9 cellular contexts compared by ENCODE assay signal in genomic region chr10:103125323-103126267, GRCh38.
DNase-seq lines count a peak whose midpoint lies in the region; ATAC-seq, FAIRE-seq and TF ChIP-seq lines count a peak whose summit lies in the region.
"Had no signal": no experiment of that assay in that cellular context is flagged by ENCODE, and none has a peak within 500 bp of the region (broad histone marks: within the 10 kb centered on the region; RNA-seq: fewer than 3 reads in every experiment).

No MANE protein-coding gene starts in this region.

- H4K20me1 ChIP-seq in HepG2 (ENCODE audit: insufficient read depth, low read length) (no peaks in the 10 kb centered on the region), K562 (replicated peaks; ENCODE audit: control insufficient read depth, insufficient read depth, low read length) (no peaks in the 10 kb centered on the region), GM23338 (replicated peaks; ENCODE audit: insufficient read depth) (peaks cover 14% of the 10 kb centered on the region)

- peaks cover 63% of the 10 kb centered on the region for H3K4me1 ChIP-seq in HepG2 (ENCODE audit: insufficient read depth, low read length)
- H3K4me1 ChIP-seq in right lobe of liver, result peaks cover 0 to 43% (median 14%) of the 10 kb centered on the region in 4 donors
- peaks cover 2 to 4% of the 10 kb centered on the region in 2 experiments; a peak in 3 of 5 replicates for H3K4me1 ChIP-seq in K562 (replicated peaks in 1 of 2; ENCODE audit: control insufficient read depth in 2 of 2, insufficient read depth in 2 of 2, low read length in 2 of 2)
- peaks cover 34% of the 10 kb centered on the region for H3K4me1 ChIP-seq in Caco-2
- 0 out of 2 replicates have a peak, but pooled peaks cover 3% of the 10 kb centered on the region for H3K4me1 ChIP-seq in GM23338 (ENCODE audit: insufficient read depth)

- H3K4me3 ChIP-seq in HepG2 (replicated peaks in 1 of 3; ENCODE audit: insufficient read depth in 1 of 3, low read depth in 2 of 3, low read length in 3 of 3) (no peak overlapping the region), right lobe of liver (no peak overlapping the region), K562 (no peak overlapping the region), Caco-2 (ENCODE audit: low read depth, low read length) (no peak overlapping the region), GM23338 (no peak overlapping the region)
- H3K4me3 ChIP-seq: left lung had no signal

- H3K36me3 Mint-ChIP-seq in Caco-2 (ENCODE audit: insufficient read depth, unreplicated experiment) (peaks cover 24% of the 10 kb centered on the region), GM23338 (ENCODE audit: low read depth) (peaks cover 18% of the 10 kb centered on the region)

- TF ChIP-seq POLR2A in HepG2 (IDR thresholded peaks at IDR 0.05; ENCODE audit: insufficient read depth in 1 of 2, low read depth in 2 of 2, low read length in 2 of 2) (no peak), right lobe of liver (IDR thresholded peaks at IDR 0.05) (no peak), K562 (conservative IDR thresholded peaks at IDR 0.05) (no peak)

- 93% methylated on average over 9 of the region's 9 CpGs for WGBS in HepG2 (ENCODE audit: low lambda C conversion rate)
- WGBS in right lobe of liver (ENCODE audit: insufficient coverage, low coverage, low lambda C conversion rate, missing lambda C conversion rate), result 69% methylated on average over 9 of the region's 9 CpGs
- WGBS in K562 (ENCODE audit: insufficient coverage, low coverage, missing lambda C conversion rate), result 6% methylated on average over 6 of the region's 9 CpGs

- FAIRE-seq in HepG2 (lab: Jason Lieb, UNC) (no peak), K562 (lab: Jason Lieb, UNC) (peak; percentile 42)

- H3K36me3 ChIP-seq in HepG2 (replicated peaks in 1 of 2; ENCODE audit: control insufficient read depth in 1 of 2, insufficient read depth in 2 of 2, low read length in 2 of 2) (peaks cover 3 to 4% of the 10 kb centered on the region in 2 experiments; a peak in 4 of 5 replicates), right lobe of liver (no peaks in the 10 kb centered on the region), K562 (ENCODE audit: control insufficient read depth, insufficient read depth, low read length) (no peaks in the 10 kb centered on the region), Caco-2 (ENCODE audit: control insufficient read depth, insufficient read depth, low read length) (no peaks in the 10 kb centered on the region), GM23338 (ENCODE audit: insufficient read depth) (no peaks in the 10 kb centered on the region; the same call in 1 of the 2 replicates)

- CTCF ChIA-PET in HepG2 (lab: Yijun Ruan, JAX; ENCODE audit: low intra/inter-chr PET ratio, low total read pairs), result no interaction called here
- CTCF ChIA-PET in K562 (lab: Yijun Ruan, JAX; ENCODE audit: low intra/inter-chr PET ratio), result interaction anchor here (0.7 kb wide), 1 partner anchor 119 kb away, joined by 3 read pairs; no protein-coding TSS in a partner anchor
- CTCF ChIA-PET in Caco-2 (lab: Charles Lee), result no interaction called here

- H3K27me3 ChIP-seq in HepG2 (ENCODE audit: control insufficient read depth in 1 of 2, insufficient read depth in 2 of 2, low read length in 2 of 2) (no peaks in the 10 kb centered on the region), right lobe of liver (no peaks in the 10 kb centered on the region), K562 (ENCODE audit: control insufficient read depth in 2 of 2, insufficient read depth in 2 of 2, low read length in 2 of 2) (no peaks in the 10 kb centered on the region), Caco-2 (replicated peaks; ENCODE audit: control insufficient read depth, insufficient read depth, low read length) (no peaks in the 10 kb centered on the region), GM23338 (ENCODE audit: insufficient read depth) (no peaks in the 10 kb centered on the region)
- H3K27me3 ChIP-seq: left lung had no signal

- in situ Hi-C loops in HepG2 (cut with HindIII; ENCODE audit: extremely low pct_ligation_motif_present, low pct_unique_long_range_greater_than_20kb) (loop anchor here (10.0 kb wide), 1 partner anchor 119 kb away; the partner anchor contains the start of gene RPEL1), K562 (cut with MboI) (no loop called here), G401 (cut with HindIII; ENCODE audit: low sequenced_read_pairs) (no loop called here)

- TF ChIP-seq CTCF in HepG2 (CRISPR knock-in tag; IDR thresholded peaks at IDR 0.05), result no peak
- TF ChIP-seq CTCF in right lobe of liver (IDR thresholded peaks at IDR 0.05), result no peak
- no peak for TF ChIP-seq CTCF in K562 (IDR thresholded peaks at IDR 0.05 in 2 of 3, conservative IDR thresholded peaks at IDR 0.05 in 1 of 3; ENCODE audit: insufficient read depth in 2 of 3, low read depth in 1 of 3, low read length in 3 of 3)
- TF ChIP-seq CTCF in Caco-2 (IDR thresholded peaks at IDR 0.05; ENCODE audit: insufficient read depth in 1 of 2, low read depth in 1 of 2, low read length in 1 of 2, severe bottlenecking in 1 of 2, unreplicated experiment in 1 of 2), result no peak
- TF ChIP-seq CTCF in GM23338 (conservative IDR thresholded peaks at IDR 0.05; ENCODE audit: low read depth in 2 of 2), result no peak

- no peak for DNase-seq in HepG2 (ENCODE audit: low spot score)
- DNase-seq in right lobe of liver, result no peak
- peak; percentile 10 to 33 (median 18) for DNase-seq in K562 (ENCODE audit: extremely low read depth in 1 of 4, low spot score in 3 of 4)
- no peak for DNase-seq in G401 (ENCODE audit: low spot score)
- no peak for DNase-seq in activated CD4-positive, alpha-beta T cell treated with anti-CD3 and anti-CD28 coated beads for 48 hours
- no peak for DNase-seq in Caco-2
- DNase-seq in GM23338 (ENCODE audit: low spot score), result no peak
- DNase-seq: left lung had no signal

- no peak overlapping the region for H3K27ac Mint-ChIP-seq in Caco-2 (ENCODE audit: unreplicated experiment)
- H3K27ac Mint-ChIP-seq in GM23338, result no peak overlapping the region

- H3K4me1 Mint-ChIP-seq in Caco-2 (ENCODE audit: low read depth, unreplicated experiment) (peaks cover 8% of the 10 kb centered on the region), GM23338 (peaks cover 6% of the 10 kb centered on the region; the same call in 2 of the 3 replicates)

- H3K27ac ChIP-seq in HepG2 (ENCODE audit: extremely low read length, insufficient read depth, low read length), result peak overlapping the region; percentile 17
- no peak overlapping the region for H3K27ac ChIP-seq in right lobe of liver
- peak overlapping the region; percentile 29; the same call in 1 of the 3 replicates for H3K27ac ChIP-seq in K562 (ENCODE audit: extremely low read depth, low read depth, low read length)
- no peak overlapping the region for H3K27ac ChIP-seq in GM23338 (ENCODE audit: low read depth)

- H3K9me3 Mint-ChIP-seq in Caco-2 (ENCODE audit: unreplicated experiment) (no peaks in the 10 kb centered on the region), GM23338 (peaks cover 11% of the 10 kb centered on the region)

- H3K9me3 ChIP-seq in HepG2 (ENCODE audit: low read length) (no peaks in the 10 kb centered on the region), right lobe of liver (no peaks in the 10 kb centered on the region), K562 (replicated peaks; ENCODE audit: control insufficient read depth, insufficient read depth, low read depth, low read length) (no peaks in the 10 kb centered on the region), Caco-2 (no peaks in the 10 kb centered on the region)
- H3K9me3 ChIP-seq: left lung had no signal

- BruUV-seq in HepG2 (replicated peaks; lab: Mats Ljungman, UMichigan), result no TSS peak
- BruUV-seq in K562 (replicated peaks; lab: Mats Ljungman, UMichigan), result no TSS peak
- no TSS peak for BruUV-seq in Caco-2 (replicated peaks; lab: Mats Ljungman, UMichigan)

- H3K27me3 Mint-ChIP-seq in Caco-2 (ENCODE audit: insufficient read depth, unreplicated experiment) (no peaks in the 10 kb centered on the region), GM23338 (ENCODE audit: insufficient read depth, low read depth, poor library complexity) (peaks cover 1% of the 10 kb centered on the region)

- H2AFZ ChIP-seq in HepG2 (ENCODE audit: low read length), result no peak overlapping the region
- H2AFZ ChIP-seq in K562 (ENCODE audit: low read depth, low read length), result no peak overlapping the region
- no peak overlapping the region for H2AFZ ChIP-seq in GM23338

- no peak for TF ChIP-seq EP300 in HepG2 (IDR thresholded peaks at IDR 0.05; ENCODE audit: low read depth in 2 of 2, low read length in 2 of 2)
- no peak for TF ChIP-seq EP300 in HepG2 (CRISPR knock-in tag; IDR thresholded peaks at IDR 0.05; ENCODE audit: borderline replicate concordance)
- TF ChIP-seq EP300 in K562 (IDR thresholded peaks at IDR 0.05; ENCODE audit: low read length), result peak; percentile 34; the same call in 1 of the 2 replicates

- H3K9ac ChIP-seq in HepG2 (ENCODE audit: insufficient read depth, low read depth, low read length) (no peak overlapping the region), K562 (ENCODE audit: insufficient read depth in 1 of 2, low read depth in 2 of 2, low read length in 2 of 2) (no peak overlapping the region)

- TF ChIP-seq RAD21 in HepG2 (CRISPR knock-in tag; IDR thresholded peaks at IDR 0.05) (no peak), K562 (CRISPR knock-in tag; conservative IDR thresholded peaks at IDR 0.05 in 1 of 2, IDR thresholded peaks at IDR 0.05 in 1 of 2) (no peak)

- ATAC-seq in HepG2, result no peak
- ATAC-seq in right lobe of liver, result no peak
- peak; percentile 75 for ATAC-seq in HG03139 (IDR thresholded peaks at IDR 0.05; ENCODE audit: unreplicated experiment)
- peak; percentile 70; the same call in 2 of the 3 replicates for ATAC-seq in K562
- no peak for ATAC-seq in GM23338
- ATAC-seq: left lung had no signal

- H3K79me2 ChIP-seq in HepG2 (ENCODE audit: insufficient read depth, low read length) (peaks cover 13% of the 10 kb centered on the region), K562 (ENCODE audit: control insufficient read depth, insufficient read depth, low read length) (no peaks in the 10 kb centered on the region), GM23338 (replicated peaks; ENCODE audit: insufficient read depth) (no peaks in the 10 kb centered on the region)

- H3F3A ChIP-seq in GM23338 (replicated peaks; ENCODE audit: low read depth), result no peaks in the 10 kb centered on the region

- H3K9me1 ChIP-seq in K562 (ENCODE audit: control insufficient read depth, insufficient read depth, low read length), result no peaks in the 10 kb centered on the region

- POLR2A ChIA-PET in HepG2 (lab: Yijun Ruan, JAX) (no interaction called here), K562 (lab: Yijun Ruan, JAX) (interaction anchor here (0.5 kb wide), 1 partner anchor 350 kb away, joined by 3 read pairs; no protein-coding TSS in a partner anchor), Caco-2 (lab: Charles Lee) (no interaction called here)

- intact Hi-C loops in HepG2 (cut with micrococcal nuclease; ENCODE audit: unreplicated experiment) (no loop called here), right lobe of liver (cut with DNase I) (no loop called here), K562 (cut with micrococcal nuclease) (no loop called here), Caco-2 (cut with micrococcal nuclease; ENCODE audit: unreplicated experiment) (no loop called here)

- no peak overlapping the region for H3K4me2 ChIP-seq in HepG2 (ENCODE audit: low read depth, low read length)
- no peak overlapping the region for H3K4me2 ChIP-seq in K562 (ENCODE audit: insufficient read depth, low read length)
- H3K4me2 ChIP-seq in GM23338, result no peak overlapping the region

- H3K4me3 Mint-ChIP-seq in Caco-2 (ENCODE audit: unreplicated experiment) (no peak overlapping the region), GM23338 (no peak overlapping the region)

- no peaks in the 10 kb centered on the region for H3K9me2 ChIP-seq in GM23338 (ENCODE audit: insufficient read depth)

Comparison
In these comparisons a context has a peak if more than half of its experiments do, and no peak if none do; other contexts are left out.
1. H3K27ac ChIP-seq: peak in HepG2 (single experiment) and K562 (single experiment); none in right lobe of liver (0 of 3) and GM23338 (single experiment).
2. ATAC-seq: peak in HG03139 (single experiment) and K562 (single experiment); none in HepG2 (single experiment), right lobe of liver (0 of 4) and GM23338 (single experiment).
3. DNase-seq: peak in K562 (4 of 4); none in HepG2 (single experiment), right lobe of liver (0 of 3), G401 (single experiment), activated CD4-positive, alpha-beta T cell treated with anti-CD3 and anti-CD28 coated beads for 48 hours (single experiment), Caco-2 (0 of 2) and GM23338 (single experiment).
4. Of the 241 proteins assayed by ChIP-seq in both HepG2 and K562: peak only in HepG2: none; only in K562: DPF2, EP300, ESRRA, FOSL1, HMG20A, KDM1A and 5 more; in both: none; in neither: 227; mixed calls (peak in some experiments, not most) for 3.